ENCODE assay signal across 11 cellular contexts in the genomic region with DNA sequence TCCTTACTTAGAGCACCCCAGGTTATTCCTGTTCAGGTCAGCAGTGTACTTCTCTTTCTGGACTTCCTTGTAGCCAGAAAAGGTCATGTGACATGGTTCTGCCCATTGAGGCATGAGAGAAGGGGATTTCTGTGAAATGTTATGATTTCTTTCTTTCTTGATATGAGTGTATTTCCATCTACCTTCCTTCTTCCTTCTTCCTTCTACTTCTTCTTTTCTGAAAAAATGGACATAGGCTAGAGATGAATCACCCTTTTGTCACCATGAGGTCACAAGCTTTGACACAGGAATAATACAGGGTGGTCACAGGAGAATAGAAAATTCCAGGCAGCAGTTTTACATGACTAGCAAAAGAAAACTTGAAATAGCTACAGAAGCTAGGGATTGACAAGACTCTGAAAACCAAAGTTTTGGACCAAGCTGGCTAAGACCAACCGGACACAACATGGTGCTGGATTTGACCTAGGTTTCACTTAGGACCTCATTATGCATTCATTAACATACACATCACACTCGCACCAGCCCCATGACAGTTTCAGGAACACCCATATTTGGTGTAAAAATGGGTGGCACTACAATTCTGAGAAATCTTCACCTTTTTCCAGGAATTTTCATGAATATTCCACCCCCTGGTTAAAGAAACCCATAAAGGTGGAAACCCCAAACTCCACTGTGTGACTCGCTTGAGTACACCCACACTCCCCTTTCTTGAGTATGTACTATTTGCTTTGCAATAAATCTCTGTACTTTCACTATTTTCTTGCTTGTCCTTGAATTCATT. TPM values are rescaled to one million over a fixed set of nuclear protein-coding genes. Genes with fewer than 3 reads are reported as not detected.
A peak's percentile ranks its signal among the peaks of the same experiment; 100 is the strongest.
DNase-seq lines count a peak whose midpoint lies in the region; ATAC-seq, FAIRE-seq and TF ChIP-seq lines count a peak whose summit lies in the region.
"Had no signal": no experiment of that assay in that cellular context is flagged by ENCODE, and none has a peak within 500 bp of the region (broad histone marks: within the 10 kb centered on the region; RNA-seq: fewer than 3 reads in every experiment).

No MANE protein-coding gene starts in this region.

- no peaks in the 10 kb centered on the region for H3K79me2 ChIP-seq in HepG2 (ENCODE audit: insufficient read depth, low read length)

- H3K4me2 ChIP-seq in HepG2 (ENCODE audit: low read depth, low read length): no peak overlapping the region

- TF ChIP-seq EP300 in HepG2 (IDR thresholded peaks at IDR 0.05; ENCODE audit: low read depth in 2 of 2, low read length in 2 of 2): no peak
- no peak for TF ChIP-seq EP300 in HepG2 (CRISPR knock-in tag; IDR thresholded peaks at IDR 0.05; ENCODE audit: borderline replicate concordance)

- ATAC-seq in GM18508 (IDR thresholded peaks at IDR 0.05; ENCODE audit: insufficient read depth, unreplicated experiment) (peak; percentile 51), GM21529 (IDR thresholded peaks at IDR 0.05; ENCODE audit: unreplicated experiment) (peak; percentile 71), HepG2 (no peak)
- ATAC-seq in CD8-positive, alpha-beta T cell: no peak
- ATAC-seq: Right ventricle myocardium inferior had no signal

- no peaks in the 10 kb centered on the region for H3K4me1 ChIP-seq in HepG2 (ENCODE audit: insufficient read depth, low read length)
- no peaks in the 10 kb centered on the region for H3K4me1 ChIP-seq in CD8-positive, alpha-beta T cell (ENCODE audit: insufficient read depth, low read length)

- no peaks in the 10 kb centered on the region for H3K9me3 ChIP-seq in HepG2 (ENCODE audit: low read length)
- no peaks in the 10 kb centered on the region for H3K9me3 ChIP-seq in CD8-positive, alpha-beta T cell (ENCODE audit: low read length)

- TF ChIP-seq POLR2A in HepG2 (IDR thresholded peaks at IDR 0.05; ENCODE audit: insufficient read depth in 1 of 2, low read depth in 2 of 2, low read length in 2 of 2): no peak

- H3K9me3 Mint-ChIP-seq in CD8-positive, alpha-beta T cell: peaks cover 17% of the 10 kb centered on the region

- POLR2A ChIA-PET in HepG2 (lab: Yijun Ruan, JAX): no interaction called here
- POLR2A ChIA-PET in CD8-positive, alpha-beta T cell (lab: Charles Lee): no interaction called here

- no peak for TF ChIP-seq RAD21 in HepG2 (CRISPR knock-in tag; IDR thresholded peaks at IDR 0.05)

- WGBS in HepG2 (ENCODE audit: low lambda C conversion rate): 18% methylated on average over 3 of the region's 3 CpGs

- H3K4me3 ChIP-seq in HepG2 (replicated peaks in 1 of 3; ENCODE audit: insufficient read depth in 1 of 3, low read depth in 2 of 3, low read length in 3 of 3): no peak overlapping the region
- H3K4me3 ChIP-seq in CD8-positive, alpha-beta T cell (ENCODE audit: low read depth, low read length): no peak overlapping the region
- H3K4me3 ChIP-seq: skin epidermis had no signal

- BruUV-seq in HepG2 (replicated peaks; lab: Mats Ljungman, UMichigan): no TSS peak

- H3K4me3 Mint-ChIP-seq in CD8-positive, alpha-beta T cell: no peak overlapping the region

- H3K27me3 ChIP-seq in HepG2 (ENCODE audit: control insufficient read depth in 1 of 2, insufficient read depth in 2 of 2, low read length in 2 of 2): peaks cover 1 to 7% of the 10 kb centered on the region in 2 experiments; a peak in 2 of 5 replicates
- no peaks in the 10 kb centered on the region for H3K27me3 ChIP-seq in CD8-positive, alpha-beta T cell (ENCODE audit: insufficient read depth, low read length)

- FAIRE-seq in HepG2 (lab: Jason Lieb, UNC): no peak
- FAIRE-seq: endothelial cell of umbilical vein had no signal

- in situ Hi-C loops in KBM-7 (cut with MboI; ENCODE audit: low pct_unique_long_range_greater_than_20kb, low sequenced_read_pairs): no loop called here
- in situ Hi-C loops in HepG2 (cut with HindIII; ENCODE audit: extremely low pct_ligation_motif_present, low pct_unique_long_range_greater_than_20kb): no loop called here

- DNase-seq in KBM-7 (peak; percentile 19), HepG2 (ENCODE audit: low spot score) (no peak), NCI-H345 treated with DMSO at 0.1 percent for 48 hours (lab: John Stamatoyannopoulos, UW; ENCODE audit: unreplicated experiment) (no peak), foreskin melanocyte (no peak), DMS79 treated with DMSO at 0.1 percent for 48 hours (lab: John Stamatoyannopoulos, UW) (no peak)
- no peak for DNase-seq in CD8-positive, alpha-beta T cell

- peaks cover 2% of the 10 kb centered on the region for H3K36me3 Mint-ChIP-seq in CD8-positive, alpha-beta T cell

- no peak for TF ChIP-seq CTCF in HepG2 (CRISPR knock-in tag; IDR thresholded peaks at IDR 0.05)
- no peak for TF ChIP-seq CTCF in CD8-positive, alpha-beta T cell (IDR thresholded peaks at IDR 0.05)

- H3K27ac Mint-ChIP-seq in CD8-positive, alpha-beta T cell: no peak overlapping the region

- H2AFZ ChIP-seq in HepG2 (ENCODE audit: low read length): no peak overlapping the region

- H3K27me3 Mint-ChIP-seq in CD8-positive, alpha-beta T cell (ENCODE audit: low read depth): peaks cover 52% of the 10 kb centered on the region

- CTCF ChIA-PET in HepG2 (lab: Yijun Ruan, JAX; ENCODE audit: low intra/inter-chr PET ratio, low total read pairs): no interaction called here
- CTCF ChIA-PET in CD8-positive, alpha-beta T cell (lab: Charles Lee): interaction anchor here (1.6 kb wide), 1 partner anchor 16 kb away, joined by 4 read pairs; no protein-coding TSS in a partner anchor

- no peaks in the 10 kb centered on the region for H4K20me1 ChIP-seq in HepG2 (ENCODE audit: insufficient read depth, low read length)

- H3K4me1 Mint-ChIP-seq in CD8-positive, alpha-beta T cell (ENCODE audit: low read depth): no peaks in the 10 kb centered on the region

- H3K27ac ChIP-seq in HepG2 (ENCODE audit: extremely low read length, insufficient read depth, low read length): no peak overlapping the region
- H3K27ac ChIP-seq in CD8-positive, alpha-beta T cell (ENCODE audit: low read depth, low read length): no peak overlapping the region
- H3K27ac ChIP-seq: skin epidermis had no signal

- no peaks in the 10 kb centered on the region for H3K36me3 ChIP-seq in HepG2 (replicated peaks in 1 of 2; ENCODE audit: control insufficient read depth in 1 of 2, insufficient read depth in 2 of 2, low read length in 2 of 2)
- no peaks in the 10 kb centered on the region for H3K36me3 ChIP-seq in CD8-positive, alpha-beta T cell (ENCODE audit: insufficient read depth, low read length)

- no peak overlapping the region for H3K9ac ChIP-seq in HepG2 (ENCODE audit: insufficient read depth, low read depth, low read length)

- intact Hi-C loops in HepG2 (cut with micrococcal nuclease; ENCODE audit: unreplicated experiment): no loop called here
- intact Hi-C loops in CD8-positive, alpha-beta T cell (cut with DNase I, micrococcal nuclease): no loop called here

TF ChIP-seq in HepG2, 621 proteins besides CTCF, POLR2A, EP300 and RAD21 (continues in another document):
- no peak for TF ChIP-seq NAIF1 (CRISPR knock-in tag; IDR thresholded peaks at IDR 0.05; ENCODE audit: borderline replicate concordance)

RNA-seq across cellular contexts. Expression of a gene that starts 21.2 kb away (rescaled TPM):
- 0.04 TPM in 1 of 2 replicates, not detected in the other for total RNA-seq in HepG2 (2016; rRNA removed; fragmentation: Illumina TruSeq; extraction: Trizol)
- total RNA-seq in HepG2 (2016; cell fraction: cytosol; rRNA removed; fragmentation: Illumina TruSeq; extraction: Trizol; ENCODE audit: low read depth): not detected in 2 replicates
- not detected in 2 replicates for total RNA-seq in HepG2 (2016; cell fraction: insoluble cytoplasmic fraction; rRNA removed; fragmentation: Illumina TruSeq; extraction: Trizol)
- not detected in 2 replicates for total RNA-seq in HepG2 (2016; cell fraction: membrane; rRNA removed; fragmentation: Illumina TruSeq; extraction: Trizol)
- total RNA-seq in HepG2 (2016; cell fraction: nucleus; rRNA removed; fragmentation: Illumina TruSeq; extraction: Trizol): not detected in 2 replicates
- polyA plus RNA-seq in HepG2 (2011; rRNA removed): 0.01 TPM in 1 of 2 replicates, not detected in the other
- 0.03 TPM in 1 of 2 replicates, not detected in the other for polyA plus RNA-seq in HepG2 (2011; cell fraction: cytosol; rRNA removed)
- not detected in 2 replicates for polyA plus RNA-seq in HepG2 (2011; cell fraction: nucleus; rRNA removed)
- polyA plus RNA-seq in HepG2 (2012): not detected in 2 replicates
- polyA plus RNA-seq in HepG2 (2016; cell fraction: cytosol; fragmentation: Illumina TruSeq; extraction: Trizol; ENCODE audit: low read depth): not detected in 2 replicates
- not detected in 2 replicates for polyA plus RNA-seq in HepG2 (2016; cell fraction: insoluble cytoplasmic fraction; fragmentation: Illumina TruSeq; extraction: Trizol; ENCODE audit: low read depth)
- polyA plus RNA-seq in HepG2 (2016; cell fraction: membrane; fragmentation: Illumina TruSeq; extraction: Trizol; ENCODE audit: low read depth): not detected in 2 replicates
- polyA plus RNA-seq in HepG2 (2016; cell fraction: nucleus; fragmentation: Illumina TruSeq; extraction: Trizol; ENCODE audit: insufficient read depth, low read depth): not detected in 2 replicates
- polyA minus RNA-seq in HepG2 (2011; rRNA and poly(A)+ RNA removed; ENCODE audit: low replicate concordance): not detected in 2 replicates
- polyA minus RNA-seq in HepG2 (2011; cell fraction: cytosol; rRNA and poly(A)+ RNA removed): not detected in 2 replicates
- not detected in 2 replicates for polyA minus RNA-seq in HepG2 (2011; cell fraction: nucleus; rRNA and poly(A)+ RNA removed)
- total RNA-seq in CD8-positive, alpha-beta T cell: not detected
- total RNA-seq: endothelial cell of umbilical vein had no signal

RNA-seq across cellular contexts. Expression of a gene that starts 27.6 kb away (rescaled TPM):
- total RNA-seq in HepG2 (2016; rRNA removed; fragmentation: Illumina TruSeq; extraction: Trizol): 27.2 and 27.8 TPM in 2 replicates
- 4.8 and 5.4 TPM in 2 replicates for total RNA-seq in HepG2 (2016; cell fraction: cytosol; rRNA removed; fragmentation: Illumina TruSeq; extraction: Trizol; ENCODE audit: low read depth)
- 22.9 and 26.8 TPM in 2 replicates for total RNA-seq in HepG2 (2016; cell fraction: insoluble cytoplasmic fraction; rRNA removed; fragmentation: Illumina TruSeq; extraction: Trizol)
- 15.9 and 17.2 TPM in 2 replicates for total RNA-seq in HepG2 (2016; cell fraction: membrane; rRNA removed; fragmentation: Illumina TruSeq; extraction: Trizol)
- 23.2 and 30.7 TPM in 2 replicates for total RNA-seq in HepG2 (2016; cell fraction: nucleus; rRNA removed; fragmentation: Illumina TruSeq; extraction: Trizol)
- 27.8 and 30.0 TPM in 2 replicates for polyA plus RNA-seq in HepG2 (2011; rRNA removed)
- 25.4 and 28.6 TPM in 2 replicates for polyA plus RNA-seq in HepG2 (2011; cell fraction: cytosol; rRNA removed)
- polyA plus RNA-seq in HepG2 (2011; cell fraction: nucleus; rRNA removed): 30.4 and 30.7 TPM in 2 replicates
- polyA plus RNA-seq in HepG2 (2012): 9.6 and 16.8 TPM in 2 replicates
- polyA plus RNA-seq in HepG2 (2016; cell fraction: cytosol; fragmentation: Illumina TruSeq; extraction: Trizol; ENCODE audit: low read depth): 3.9 and 4.1 TPM in 2 replicates
- polyA plus RNA-seq in HepG2 (2016; cell fraction: insoluble cytoplasmic fraction; fragmentation: Illumina TruSeq; extraction: Trizol; ENCODE audit: low read depth): 23.3 and 25.4 TPM in 2 replicates
- polyA plus RNA-seq in HepG2 (2016; cell fraction: membrane; fragmentation: Illumina TruSeq; extraction: Trizol; ENCODE audit: low read depth): 10.3 and 11.1 TPM in 2 replicates
- 45.1 and 45.8 TPM in 2 replicates for polyA plus RNA-seq in HepG2 (2016; cell fraction: nucleus; fragmentation: Illumina TruSeq; extraction: Trizol; ENCODE audit: insufficient read depth, low read depth)
- polyA minus RNA-seq in HepG2 (2011; rRNA and poly(A)+ RNA removed; ENCODE audit: low replicate concordance): 0.12 and 81.9 TPM in 2 replicates
- polyA minus RNA-seq in HepG2 (2011; cell fraction: cytosol; rRNA and poly(A)+ RNA removed): 16.4 and 16.5 TPM in 2 replicates
- polyA minus RNA-seq in HepG2 (2011; cell fraction: nucleus; rRNA and poly(A)+ RNA removed): 29.9 and 35.7 TPM in 2 replicates
- not detected for total RNA-seq in CD8-positive, alpha-beta T cell
- total RNA-seq: endothelial cell of umbilical vein had no signal
- polyA plus RNA-seq: endothelial cell of umbilical vein had no signal

Comparison
In these comparisons a context has a peak if more than half of its experiments do, and no peak if none do; other contexts are left out.
1. ATAC-seq: peak in GM18508 (single experiment) and GM21529 (single experiment); none in HepG2 (single experiment) and CD8-positive, alpha-beta T cell (single experiment).
2. RNA of a gene that starts 27.6 kb away (total RNA-seq): 4.8 to 30.7 TPM in HepG2; not detected in CD8-positive, alpha-beta T cell; every median in the first group is over 4 times any median in the second.